Comparison of ENCODE assay signal across 8 cellular contexts in genomic region chr16:57906385-57907316, GRCh38.
DNase-seq lines count a peak whose midpoint lies in the region; ATAC-seq and TF ChIP-seq lines count a peak whose summit lies in the region.

No MANE protein-coding gene starts in this region.

- H3K4me3 ChIP-seq in GM12875 (ENCODE audit: low read depth, low read length) (no peak overlapping the region), fibroblast of the aortic adventitia (ENCODE audit: low read depth, low read length) (no peak overlapping the region)

- no peak for TF ChIP-seq POLR2A in GM18505 (IDR thresholded peaks at IDR 0.05; ENCODE audit: borderline replicate concordance, extremely low read depth, insufficient read depth, insufficient read length)

- DNase-seq in activated CD4-positive, alpha-beta T cell treated with anti-CD3 and anti-CD28 coated beads, Interleukin-2, amount 50 U/mL, for 4 hours = peak; percentile 5 to 19
- DNase-seq in fibroblast of the aortic adventitia (ENCODE audit: low read depth) = no peak
- DNase-seq in stimulated activated CD4-positive, alpha-beta T cell treated with anti-CD3 and anti-CD28 coated beads, Interleukin-2, amount 100 ng/mL, for 24 hours = peak; percentile 33 to 34
- no peak for DNase-seq in NCI-H1436 treated with DMSO at 0.1 percent for 48 hours (lab: John Stamatoyannopoulos, UW)
- DNase-seq in NCI-H524 treated with DMSO at 0.1 percent for 48 hours (lab: John Stamatoyannopoulos, UW) = no peak

- TF ChIP-seq CTCF in GM12875 (IDR thresholded peaks at IDR 0.05; ENCODE audit: borderline replicate concordance, insufficient read depth, low read depth, low read length) (peak; percentile 42; the same call in 1 of the 2 replicates), fibroblast of the aortic adventitia (IDR thresholded peaks at IDR 0.05; ENCODE audit: insufficient read depth, low read length) (peak; percentile 66)

- ATAC-seq in GM18505 (IDR thresholded peaks at IDR 0.05; ENCODE audit: unreplicated experiment) (no peak), HG02884 (IDR thresholded peaks at IDR 0.05; ENCODE audit: unreplicated experiment) (no peak)

Comparison
In these comparisons a context has a peak if more than half of its experiments do, and no peak if none do; other contexts are left out.
1. DNase-seq: peak in activated CD4-positive, alpha-beta T cell treated with anti-CD3 and anti-CD28 coated beads, Interleukin-2, amount 50 U/mL, for 4 hours (2 of 2) and stimulated activated CD4-positive, alpha-beta T cell treated with anti-CD3 and anti-CD28 coated beads, Interleukin-2, amount 100 ng/mL, for 24 hours (2 of 2); none in fibroblast of the aortic adventitia (single experiment), NCI-H1436 treated with DMSO at 0.1 percent for 48 hours (single experiment) and NCI-H524 treated with DMSO at 0.1 percent for 48 hours (single experiment).